ENCODE assay signal across 9 cellular contexts in genomic region chr5:150081541-150082283, GRCh38. TPM values are rescaled to one million over a fixed set of nuclear protein-coding genes. Genes with fewer than 3 reads are reported as not detected.
DNase-seq lines count a peak whose midpoint lies in the region; ATAC-seq and TF ChIP-seq lines count a peak whose summit lies in the region.
"Had no signal": no experiment of that assay in that cellular context is flagged by ENCODE, and none has a peak within 500 bp of the region (broad histone marks: within the 10 kb centered on the region; RNA-seq: fewer than 3 reads in every experiment).

No MANE protein-coding gene starts in this region.

- ATAC-seq in GM21825 (IDR thresholded peaks at IDR 0.05; ENCODE audit: unreplicated experiment): peak; percentile 87
- ATAC-seq in sciatic nerve: peak; percentile 90

- no peak for TF ChIP-seq POLR2A in NB4 (IDR thresholded peaks at IDR 0.05; ENCODE audit: extremely low read depth, insufficient read length)

- peak; percentile 79 for DNase-seq in GM10266 (ENCODE audit: extremely low spot score)
- DNase-seq in NB4 (ENCODE audit: low read depth): peak; percentile 94
- DNase-seq in germinal center (ENCODE audit: low spot score): peak; percentile 64
- peak; percentile 79 for DNase-seq in sciatic nerve (ENCODE audit: low spot score)
- DNase-seq in NCI-H82 treated with DMSO at 0.1 percent for 48 hours (lab: John Stamatoyannopoulos, UW; ENCODE audit: unreplicated experiment): no peak
- no peak for DNase-seq in NCI-H748 (lab: John Stamatoyannopoulos, UW; ENCODE audit: unreplicated experiment)
- DNase-seq in activated T-cell treated with anti-CD3 and anti-CD28 coated beads for 4 hours: no peak
- DNase-seq: natural killer cell had no signal

- H3K4me3 ChIP-seq in NB4 (ENCODE audit: low read depth, low read length): peak overlapping the region; percentile 25

- intact Hi-C loops in sciatic nerve (cut with DNase I): no loop called here

- TF ChIP-seq CTCF in GM10266 (IDR thresholded peaks at IDR 0.05; ENCODE audit: control insufficient read depth, insufficient read depth, low read depth, missing control alignments) (no peak), NB4 (IDR thresholded peaks at IDR 0.05; ENCODE audit: low read depth, low read length) (no peak)

RNA-seq across cellular contexts. Expression of gene CSF1R, which starts 4.6 kb away (rescaled TPM):
- 74.8 TPM for total RNA-seq in sciatic nerve

Comparison
In these comparisons a context has a peak if more than half of its experiments do, and no peak if none do; other contexts are left out.
1. DNase-seq: peak in GM10266 (single experiment), NB4 (single experiment), germinal center (single experiment) and sciatic nerve (single experiment); none in NCI-H82 treated with DMSO at 0.1 percent for 48 hours (single experiment), NCI-H748 (single experiment) and activated T-cell treated with anti-CD3 and anti-CD28 coated beads for 4 hours (single experiment).